1 cellular context compared by ENCODE assay signal in the genomic region with DNA sequence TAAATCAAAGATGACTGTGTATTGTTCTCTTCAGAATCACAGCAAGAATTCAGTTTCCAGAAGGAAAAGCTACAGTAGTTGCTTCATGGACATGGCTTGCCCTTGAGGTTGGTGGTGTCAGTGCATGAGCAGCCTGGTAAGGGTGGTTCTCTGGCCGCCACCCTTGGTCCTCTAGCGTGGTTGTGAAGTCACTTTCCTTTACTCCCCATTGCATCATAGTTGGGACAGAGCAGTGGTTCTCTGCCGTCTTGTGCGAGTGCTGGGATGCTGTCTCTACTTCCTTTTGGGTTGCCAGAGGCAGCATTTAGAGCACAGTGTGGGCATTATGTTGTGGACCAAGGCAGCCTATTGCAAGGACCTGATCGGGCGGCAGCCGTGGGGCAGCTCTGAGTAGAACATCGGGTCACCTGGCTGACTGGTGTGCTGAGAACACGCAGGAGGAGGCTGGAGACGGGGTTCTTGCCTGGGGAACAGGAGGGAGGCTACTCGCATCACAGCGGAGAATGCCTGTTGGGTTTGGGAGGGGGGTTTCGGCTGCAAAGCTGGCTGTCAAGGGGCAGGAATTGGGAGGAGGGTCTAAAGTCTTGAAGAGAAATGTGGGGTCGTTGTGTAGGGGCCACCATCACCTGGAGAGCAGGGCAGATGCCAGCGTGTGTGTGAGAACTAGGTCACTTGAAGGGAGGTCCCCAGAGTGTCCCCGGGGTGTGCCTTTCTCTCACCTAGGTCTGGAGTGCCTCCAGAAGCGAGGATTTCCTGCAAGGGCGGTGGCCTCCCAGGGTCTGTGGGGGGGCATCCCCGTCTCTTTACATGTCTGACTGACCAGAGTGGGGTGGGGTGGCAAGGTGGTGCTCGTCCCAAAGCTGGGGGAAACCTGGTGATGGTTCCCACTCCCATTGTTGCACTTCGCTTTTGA.
A peak's percentile ranks its signal among the peaks of the same experiment; 100 is the strongest.
TF ChIP-seq lines count a peak whose summit lies in the region.

No MANE protein-coding gene starts in this region.

TF ChIP-seq in K562, 482 proteins besides CTCF, POLR2A, EP300 and RAD21:
- TF ChIP-seq MCM3 (IDR thresholded peaks at IDR 0.05) (no peak), NFYB (IDR thresholded peaks at IDR 0.05; ENCODE audit: extremely low read depth, insufficient read length) (no peak), AFF4 (CRISPR knock-in tag; IDR thresholded peaks at IDR 0.05) (no peak), RBM22 (IDR thresholded peaks at IDR 0.05; ENCODE audit: low read depth, low read length, poor library complexity, severe bottlenecking) (peak; percentile 61), CEBPG (CRISPR knock-in tag; IDR thresholded peaks at IDR 0.05) (peak; percentile 83), CEBPG (tag; conservative IDR thresholded peaks at IDR 0.05 in 1 of 2, IDR thresholded peaks at IDR 0.05 in 1 of 2) (peak; percentile 74 to 83), TCF3 (CRISPR knock-in tag; IDR thresholded peaks at IDR 0.05) (no peak), POLR2G (IDR thresholded peaks at IDR 0.05; ENCODE audit: low read depth, low read length) (peak; percentile 44), RBFOX2 (IDR thresholded peaks at IDR 0.05; ENCODE audit: low read depth, low read length) (peak; percentile 52), CEBPZ (IDR thresholded peaks at IDR 0.05; ENCODE audit: borderline replicate concordance, low read depth, low read length) (no peak), ZNF165 (CRISPR knock-in tag; IDR thresholded peaks at IDR 0.05; ENCODE audit: borderline replicate concordance) (no peak), NBN (IDR thresholded peaks at IDR 0.05; ENCODE audit: low read depth) (no peak), MAX (CRISPR knock-in tag; IDR thresholded peaks at IDR 0.05) (no peak)
- TF ChIP-seq, protein P1, sequence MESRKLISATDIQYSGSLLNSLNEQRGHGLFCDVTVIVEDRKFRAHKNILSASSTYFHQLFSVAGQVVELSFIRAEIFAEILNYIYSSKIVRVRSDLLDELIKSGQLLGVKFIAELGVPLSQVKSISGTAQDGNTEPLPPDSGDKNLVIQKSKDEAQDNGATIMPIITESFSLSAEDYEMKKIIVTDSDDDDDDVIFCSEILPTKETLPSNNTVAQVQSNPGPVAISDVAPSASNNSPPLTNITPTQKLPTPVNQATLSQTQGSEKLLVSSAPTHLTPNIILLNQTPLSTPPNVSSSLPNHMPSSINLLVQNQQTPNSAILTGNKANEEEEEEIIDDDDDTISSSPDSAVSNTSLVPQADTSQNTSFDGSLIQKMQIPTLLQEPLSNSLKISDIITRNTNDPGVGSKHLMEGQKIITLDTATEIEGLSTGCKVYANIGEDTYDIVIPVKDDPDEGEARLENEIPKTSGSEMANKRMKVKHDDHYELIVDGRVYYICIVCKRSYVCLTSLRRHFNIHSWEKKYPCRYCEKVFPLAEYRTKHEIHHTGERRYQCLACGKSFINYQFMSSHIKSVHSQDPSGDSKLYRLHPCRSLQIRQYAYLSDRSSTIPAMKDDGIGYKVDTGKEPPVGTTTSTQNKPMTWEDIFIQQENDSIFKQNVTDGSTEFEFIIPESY (CRISPR knock-in tag; IDR thresholded peaks at IDR 0.05): 0 out of 2 replicates have a peak, but pooled peaks have one; percentile 29
- TF ChIP-seq, protein P2, sequence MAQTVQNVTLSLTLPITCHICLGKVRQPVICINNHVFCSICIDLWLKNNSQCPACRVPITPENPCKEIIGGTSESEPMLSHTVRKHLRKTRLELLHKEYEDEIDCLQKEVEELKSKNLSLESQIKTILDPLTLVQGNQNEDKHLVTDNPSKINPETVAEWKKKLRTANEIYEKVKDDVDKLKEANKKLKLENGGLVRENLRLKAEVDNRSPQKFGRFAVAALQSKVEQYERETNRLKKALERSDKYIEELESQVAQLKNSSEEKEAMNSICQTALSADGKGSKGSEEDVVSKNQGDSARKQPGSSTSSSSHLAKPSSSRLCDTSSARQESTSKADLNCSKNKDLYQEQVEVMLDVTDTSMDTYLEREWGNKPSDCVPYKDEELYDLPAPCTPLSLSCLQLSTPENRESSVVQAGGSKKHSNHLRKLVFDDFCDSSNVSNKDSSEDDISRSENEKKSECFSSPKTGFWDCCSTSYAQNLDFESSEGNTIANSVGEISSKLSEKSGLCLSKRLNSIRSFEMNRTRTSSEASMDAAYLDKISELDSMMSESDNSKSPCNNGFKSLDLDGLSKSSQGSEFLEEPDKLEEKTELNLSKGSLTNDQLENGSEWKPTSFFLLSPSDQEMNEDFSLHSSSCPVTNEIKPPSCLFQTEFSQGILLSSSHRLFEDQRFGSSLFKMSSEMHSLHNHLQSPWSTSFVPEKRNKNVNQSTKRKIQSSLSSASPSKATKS (CRISPR knock-in tag; IDR thresholded peaks at IDR 0.05): no peak
- TF ChIP-seq, protein P3, sequence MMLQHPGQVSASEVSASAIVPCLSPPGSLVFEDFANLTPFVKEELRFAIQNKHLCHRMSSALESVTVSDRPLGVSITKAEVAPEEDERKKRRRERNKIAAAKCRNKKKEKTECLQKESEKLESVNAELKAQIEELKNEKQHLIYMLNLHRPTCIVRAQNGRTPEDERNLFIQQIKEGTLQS (IDR thresholded peaks at IDR 0.05): peak; percentile 68
- TF ChIP-seq, protein P3 (CRISPR knock-in tag; conservative IDR thresholded peaks at IDR 0.05): no peak
- TF ChIP-seq, protein P4, sequence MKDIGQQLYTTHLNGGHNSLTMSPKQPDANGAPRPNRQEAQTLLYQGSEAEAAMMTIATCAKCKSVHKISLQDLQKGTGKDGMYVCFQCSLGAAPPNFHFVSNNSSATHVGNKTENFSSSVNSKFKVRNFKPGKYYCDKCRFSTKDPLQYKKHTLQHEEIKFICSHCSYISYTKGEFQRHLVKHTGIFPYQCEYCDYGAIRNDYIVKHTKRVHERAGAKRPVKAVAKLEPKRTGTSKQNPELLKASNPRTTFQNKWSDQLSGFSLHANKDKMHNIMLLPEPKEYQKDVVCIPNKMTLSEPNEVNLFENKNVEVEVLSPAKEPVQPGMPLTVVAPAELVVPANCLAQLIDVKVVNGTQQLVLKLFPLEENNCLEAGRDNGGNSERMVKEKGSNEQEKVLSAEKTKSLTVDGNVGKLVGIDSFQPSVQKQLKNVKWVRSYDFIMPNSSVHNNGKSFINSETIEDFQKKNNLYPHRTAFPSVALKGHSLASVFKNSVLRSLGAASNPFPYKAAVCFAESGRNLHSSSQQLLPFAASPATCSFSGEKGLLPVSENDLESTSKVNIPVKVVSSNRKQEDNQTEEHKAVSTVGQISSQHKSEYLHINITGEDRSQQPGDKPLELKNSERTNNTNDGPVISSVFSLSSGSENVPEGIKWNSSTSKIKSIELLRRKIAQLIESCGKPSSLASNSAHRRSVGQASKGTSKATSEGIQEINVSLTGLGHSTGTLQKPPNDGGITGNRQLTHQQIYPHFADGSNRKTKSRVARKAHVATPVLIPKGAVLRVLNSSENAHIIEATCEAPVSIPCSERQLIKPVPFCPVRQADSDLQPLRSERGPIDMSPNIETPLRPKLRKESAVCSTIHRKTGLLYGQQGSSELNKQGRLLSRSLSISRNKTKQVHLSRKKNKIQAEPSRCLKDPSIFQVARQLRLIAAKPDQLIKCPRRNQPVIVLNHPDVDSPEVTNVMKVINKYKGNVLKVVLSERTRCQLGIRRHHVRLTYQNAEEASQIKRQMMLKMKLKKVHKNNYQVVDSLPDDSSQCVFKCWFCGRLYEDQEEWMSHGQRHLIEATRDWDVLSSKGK (CRISPR knock-in tag; IDR thresholded peaks at IDR 0.05): no peak
